Comparison of ENCODE assay signal across 15 cellular contexts in genomic region chr4:17580969-17581368, GRCh38. TPM values are rescaled to one million over a fixed set of nuclear protein-coding genes. Genes with fewer than 3 reads are reported as not detected.
DNase-seq lines count a peak whose midpoint lies in the region; ATAC-seq and TF ChIP-seq lines count a peak whose summit lies in the region.
"Had no signal": no experiment of that assay in that cellular context is flagged by ENCODE, and none has a peak within 500 bp of the region (broad histone marks: within the 10 kb centered on the region; RNA-seq: fewer than 3 reads in every experiment).

No MANE protein-coding gene starts in this region.

- no peak for ATAC-seq in left ventricle myocardium superior
- no peak for ATAC-seq in lower lobe of right lung
- ATAC-seq in upper lobe of right lung = no peak
- no peak for ATAC-seq in HG03139 (IDR thresholded peaks at IDR 0.05; ENCODE audit: unreplicated experiment)
- no peak for ATAC-seq in HG03378 (IDR thresholded peaks at IDR 0.05; ENCODE audit: unreplicated experiment)
- no peak for ATAC-seq in HG03460 (IDR thresholded peaks at IDR 0.05; ENCODE audit: unreplicated experiment)
- ATAC-seq: HCT116 had no signal

- peaks cover 48% of the 10 kb centered on the region for H3K36me3 ChIP-seq in right atrium auricular region
- peaks cover 55% of the 10 kb centered on the region for H3K36me3 ChIP-seq in lower lobe of right lung
- H3K36me3 ChIP-seq in upper lobe of right lung = peaks cover 51% of the 10 kb centered on the region

- H3K36me3 Mint-ChIP-seq in chondrocyte (ENCODE audit: low read depth) = peaks cover 15% of the 10 kb centered on the region

- TF ChIP-seq CTCF in right atrium auricular region (IDR thresholded peaks at IDR 0.05) (no peak), chondrocyte (IDR thresholded peaks at IDR 0.05) (no peak), lower lobe of right lung (IDR thresholded peaks at IDR 0.05) (no peak), upper lobe of right lung (IDR thresholded peaks at IDR 0.05) (no peak)

- H3K9me3 Mint-ChIP-seq in chondrocyte (ENCODE audit: low read depth) = no peaks in the 10 kb centered on the region
- H3K9me3 Mint-ChIP-seq: activated naive CD8-positive, alpha-beta T cell treated with anti-CD3 and anti-CD28 coated beads for 36 hours; T-helper 2 cell treated with Interferon-gamma antibody and Interleukin-4, amounts not matched to agents 5 μg/mL and 100 μg/mL, for 36 hours had no signal

- H3K27me3 Mint-ChIP-seq in chondrocyte (ENCODE audit: low read depth) = no peaks in the 10 kb centered on the region
- H3K27me3 Mint-ChIP-seq: activated naive CD8-positive, alpha-beta T cell treated with anti-CD3 and anti-CD28 coated beads for 36 hours had no signal

- DNase-seq in right atrium auricular region (ENCODE audit: low spot score) (no peak), left ventricle myocardium superior (no peak), chondrocyte (ENCODE audit: low spot score) (no peak), lower lobe of right lung (no peak), upper lobe of right lung (no peak)
- DNase-seq: activated naive CD8-positive, alpha-beta T cell treated with anti-CD3 and anti-CD28 coated beads for 36 hours; GDM1; NCI-H1092 treated with DMSO at 0.1 percent for 48 hours; NCI-H510A had no signal

- H3K27ac ChIP-seq in right atrium auricular region = peak overlapping the region; percentile 20 to 48
- H3K27ac ChIP-seq in lower lobe of right lung = peak overlapping the region; percentile 91
- H3K27ac ChIP-seq in upper lobe of right lung = peak overlapping the region; percentile 67

- intact Hi-C loops in left ventricle myocardium superior (cut with micrococcal nuclease) (no loop called here), lower lobe of right lung (cut with DNase I) (no loop called here), upper lobe of right lung (cut with DNase I) (no loop called here)

- peak overlapping the region; percentile 43 for H3K27ac Mint-ChIP-seq in chondrocyte (ENCODE audit: unreplicated experiment)

- H3K4me1 Mint-ChIP-seq in chondrocyte (ENCODE audit: low read depth) = peaks cover 24% of the 10 kb centered on the region

- H3K9me3 ChIP-seq in right atrium auricular region = no peaks in the 10 kb centered on the region
- H3K9me3 ChIP-seq in lower lobe of right lung = no peaks in the 10 kb centered on the region
- no peaks in the 10 kb centered on the region for H3K9me3 ChIP-seq in upper lobe of right lung

- H3K4me1 ChIP-seq in right atrium auricular region = peaks cover 0 to 36% of the 10 kb centered on the region in 2 donors
- peaks cover 53% of the 10 kb centered on the region for H3K4me1 ChIP-seq in lower lobe of right lung
- H3K4me1 ChIP-seq in upper lobe of right lung = peaks cover 35% of the 10 kb centered on the region

- H3K4me3 ChIP-seq in right atrium auricular region (no peak overlapping the region), lower lobe of right lung (peak overlapping the region; percentile 65), upper lobe of right lung (peak overlapping the region; percentile 4)
- H3K4me3 ChIP-seq: lung had no signal

- no peak overlapping the region for H3K4me3 Mint-ChIP-seq in chondrocyte (ENCODE audit: unreplicated experiment)
- H3K4me3 Mint-ChIP-seq: activated naive CD8-positive, alpha-beta T cell treated with anti-CD3 and anti-CD28 coated beads for 36 hours had no signal

- H3K27me3 ChIP-seq in right atrium auricular region (no peaks in the 10 kb centered on the region), lower lobe of right lung (ENCODE audit: low read depth) (no peaks in the 10 kb centered on the region), upper lobe of right lung (no peaks in the 10 kb centered on the region)

RNA-seq across cellular contexts. Expression of gene LAP3, which starts 4.0 kb away (rescaled TPM):
- total RNA-seq in right atrium auricular region = 10 to 100 TPM; 35.5 to 67.2 TPM
- 55.6 TPM for total RNA-seq in left ventricle myocardium superior
- total RNA-seq in chondrocyte = 38.5 to 43.7 TPM (median 39.2 TPM) in 3 replicates
- total RNA-seq in lower lobe of right lung = 125 TPM
- total RNA-seq in upper lobe of right lung = 97.6 TPM

RNA-seq across cellular contexts. Expression of gene MED28, which starts 33.5 kb away (rescaled TPM):
- total RNA-seq in right atrium auricular region = 1 to 10 TPM; 5.1 to 5.9 TPM
- total RNA-seq in left ventricle myocardium superior = 23.4 TPM
- 28.9 to 35.1 TPM (median 29.8 TPM) in 3 replicates for total RNA-seq in chondrocyte
- total RNA-seq in lower lobe of right lung = 46.2 TPM
- 50.0 TPM for total RNA-seq in upper lobe of right lung

Comparison
In these comparisons a context has a peak if more than half of its experiments do, and no peak if none do; other contexts are left out.
1. H3K27ac ChIP-seq: peak in every context shown above with its lines; median percentile 91 in lower lobe of right lung; 67 in upper lobe of right lung; 34 in right atrium auricular region.
2. H3K4me3 ChIP-seq: peak in lower lobe of right lung (single experiment) and upper lobe of right lung (single experiment); none in right atrium auricular region (0 of 2).